34 cellular contexts compared by ENCODE assay signal in the genomic region with DNA sequence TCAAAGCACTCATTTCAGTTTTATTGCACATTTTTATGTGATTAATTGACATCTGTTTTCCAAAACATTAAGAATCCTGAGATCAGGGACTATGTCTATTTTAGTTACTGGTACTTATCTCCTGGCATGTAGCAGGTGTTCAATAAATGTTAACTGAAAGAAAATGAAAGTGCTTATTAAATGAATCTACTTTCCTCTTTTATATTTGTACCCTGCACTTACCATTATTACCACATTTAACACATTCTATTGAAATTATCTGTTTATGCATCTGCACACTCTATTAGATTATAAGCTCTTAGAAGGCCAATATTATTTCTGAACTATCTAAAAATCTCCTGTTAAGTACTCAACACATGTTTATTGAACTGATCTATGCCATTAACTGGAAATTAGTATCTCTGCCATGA.
"Had no signal": no experiment of that assay in that cellular context is flagged by ENCODE, and none has a peak within 500 bp of the region (broad histone marks: within the 10 kb centered on the region; RNA-seq: fewer than 3 reads in every experiment).

No MANE protein-coding gene starts in this region.

- H3K36me3 ChIP-seq: ascending aorta, cardiac muscle cell had no signal

- H3K4me3 ChIP-seq: ascending aorta, cardiac muscle cell had no signal

- DNase-seq: activated B cell treated with CpG ODN at 0.5 μM for 24 hours; activated CD4-positive, alpha-beta memory T cell treated with anti-CD3 and anti-CD28 coated beads for 36 hours; activated CD4-positive, alpha-beta T cell treated with anti-CD3 and anti-CD28 coated beads for 4 hours; activated CD4-positive, alpha-beta T cell treated with anti-CD3 and anti-CD28 coated beads, Interleukin-2, amount 10 ng/mL, durations not matched to agents 24 days and 14 days; activated CD4-positive, alpha-beta T cell treated with anti-CD3 and anti-CD28 coated beads, Interleukin-2, amount 50 U/mL, for 1 hour; activated CD4-positive, alpha-beta T cell treated with anti-CD3 and anti-CD28 coated beads, Interleukin-2, amount 50 U/mL, for 4 hours; activated CD4-positive, CD25-positive, alpha-beta regulatory T cell treated with anti-CD3 and anti-CD28 coated beads, Interleukin-2, amount 50 U/mL, for 72 hours; activated CD8-positive, alpha-beta memory T cell treated with anti-CD3 and anti-CD28 coated beads for 24 hours; activated CD8-positive, alpha-beta memory T cell treated with anti-CD3 and anti-CD28 coated beads, Interleukin-2, amount 10 ng/mL, durations not matched to agents 7 days and 5 days; activated CD8-positive, alpha-beta memory T cell treated with anti-CD3 and anti-CD28 coated beads, Interleukin-2, amount 50 U/mL, for 48 hours; activated CD8-positive, alpha-beta T cell treated with anti-CD3 and anti-CD28 coated beads for 36 hours; activated effector memory CD4-positive, alpha-beta T cell treated with Interleukin-2 at 50 U/mL for 16 hours; activated gamma-delta T cell; activated naive CD4-positive, alpha-beta T cell treated with anti-CD3 and anti-CD28 coated beads, Interleukin-2, amount 10 ng/mL, durations not matched to agents 7 days and 5 days; activated naive CD4-positive, alpha-beta T cell treated with Interleukin-2 at 50 U/mL for 16 hours; activated naive CD8-positive, alpha-beta T cell treated with anti-CD3 and anti-CD28 coated beads, Interleukin-2, amount 10 ng/mL, durations not matched to agents 7 days and 5 days; activated naive CD8-positive, alpha-beta T cell treated with anti-CD3 and anti-CD28 coated beads, Interleukin-2, amount 50 U/mL, for 24 hours; activated T-cell treated with anti-CD3 and anti-CD28 coated beads, Interleukin-2, amount 50 U/mL, for 24 hours; activated T-cell treated with anti-CD3 and anti-CD28 coated beads, Interleukin-2, amount 50 U/mL, for 48 hours; amygdala; anterior cingulate cortex; cerebellar nuclear complex; T-helper 2 cell; T-helper 9 cell had no signal

- H3K4me1 Mint-ChIP-seq: activated B cell treated with CpG ODN at 0.5 μM for 24 hours; activated CD4-positive, alpha-beta T cell treated with anti-CD3 and anti-CD28 coated beads, Interleukin-2, amount 10 ng/mL, durations not matched to agents 24 days and 14 days; activated CD8-positive, alpha-beta memory T cell treated with anti-CD3 and anti-CD28 coated beads, Interleukin-2, amount 10 ng/mL, durations not matched to agents 7 days and 5 days; activated naive CD4-positive, alpha-beta T cell treated with anti-CD3 and anti-CD28 coated beads, Interleukin-2, amount 10 ng/mL, durations not matched to agents 7 days and 5 days; activated naive CD4-positive, alpha-beta T cell treated with anti-CD3 and anti-CD28 coated beads, Interleukin-2, amount 50 U/mL, for 24 hours; activated naive CD8-positive, alpha-beta T cell treated with anti-CD3 and anti-CD28 coated beads, Interleukin-2, amount 10 ng/mL, durations not matched to agents 7 days and 5 days; activated naive CD8-positive, alpha-beta T cell treated with anti-CD3 and anti-CD28 coated beads, Interleukin-2, amount 50 U/mL, for 24 hours; brain; central memory CD8-positive, alpha-beta T cell had no signal

- H3K9me3 ChIP-seq: ascending aorta had no signal

- H3K36me3 Mint-ChIP-seq: activated CD4-positive, alpha-beta memory T cell treated with anti-CD3 and anti-CD28 coated beads for 36 hours; activated CD8-positive, alpha-beta memory T cell treated with anti-CD3 and anti-CD28 coated beads, Interleukin-2, amount 10 ng/mL, durations not matched to agents 7 days and 5 days; activated naive CD4-positive, alpha-beta T cell treated with anti-CD3 and anti-CD28 coated beads, Interleukin-2, amount 10 ng/mL, durations not matched to agents 7 days and 5 days; activated naive CD8-positive, alpha-beta T cell; activated naive CD8-positive, alpha-beta T cell treated with anti-CD3 and anti-CD28 coated beads, Interleukin-2, amount 10 ng/mL, durations not matched to agents 7 days and 5 days; brain had no signal

- H3K9me3 Mint-ChIP-seq: activated B cell treated with CpG ODN at 0.5 μM for 24 hours; activated CD4-positive, alpha-beta memory T cell treated with anti-CD3 and anti-CD28 coated beads for 36 hours; activated CD4-positive, alpha-beta T cell treated with anti-CD3 and anti-CD28 coated beads, Interleukin-2, amount 10 ng/mL, durations not matched to agents 24 days and 14 days; activated CD8-positive, alpha-beta T cell treated with anti-CD3 and anti-CD28 coated beads for 36 hours; activated naive CD4-positive, alpha-beta T cell treated with anti-CD3 and anti-CD28 coated beads, Interleukin-2, amount 10 ng/mL, durations not matched to agents 7 days and 5 days; activated naive CD8-positive, alpha-beta T cell treated with anti-CD3 and anti-CD28 coated beads, Interleukin-2, amount 10 ng/mL, durations not matched to agents 7 days and 5 days; activated naive CD8-positive, alpha-beta T cell treated with anti-CD3 and anti-CD28 coated beads, Interleukin-2, amount 50 U/mL, for 24 hours; activated T-helper 2 cell treated with anti-CD3 and anti-CD28 coated beads, Interferon-gamma antibody, Interleukin-2, Interleukin-4, amounts not matched to agents 10 μg/mL and 5 μg/mL and 100 μg/mL, durations not matched to agents 14 hours and 24 hours and 36 hours; central memory CD8-positive, alpha-beta T cell; T-helper 1 cell treated with Interleukin-12 subunit alpha and Interleukin-12 subunit beta and Interleukin-4 antibody, amounts not matched to agents 30 μg/mL and 1 μg/mL, for 36 hours; T-helper 2 cell treated with Interferon-gamma antibody and Interleukin-4, amounts not matched to agents 5 μg/mL and 100 μg/mL, for 36 hours had no signal

- ATAC-seq: activated CD8-positive, alpha-beta memory T cell treated with anti-CD3 and anti-CD28 coated beads, Interleukin-2, amount 10 ng/mL, durations not matched to agents 7 days and 5 days; activated CD8-positive, alpha-beta T cell treated with anti-CD3 and anti-CD28 coated beads for 36 hours; activated naive CD8-positive, alpha-beta T cell treated with anti-CD3 and anti-CD28 coated beads, Interleukin-2, amount 50 U/mL, for 24 hours had no signal

- H3K27me3 Mint-ChIP-seq: activated B cell treated with CpG ODN at 0.5 μM for 24 hours; activated CD8-positive, alpha-beta memory T cell treated with anti-CD3 and anti-CD28 coated beads, Interleukin-2, amount 10 ng/mL, durations not matched to agents 7 days and 5 days; activated naive CD4-positive, alpha-beta T cell treated with anti-CD3 and anti-CD28 coated beads, Interleukin-2, amount 10 ng/mL, durations not matched to agents 7 days and 5 days; activated naive CD8-positive, alpha-beta T cell treated with anti-CD3 and anti-CD28 coated beads, Interleukin-2, amount 50 U/mL, for 24 hours; brain had no signal

- H3K4me1 ChIP-seq: ascending aorta had no signal

- H3K27ac Mint-ChIP-seq: activated B cell treated with CpG ODN at 0.5 μM for 24 hours; activated CD4-positive, alpha-beta memory T cell treated with anti-CD3 and anti-CD28 coated beads for 36 hours; activated CD4-positive, alpha-beta T cell treated with anti-CD3 and anti-CD28 coated beads, Interleukin-2, amount 10 ng/mL, durations not matched to agents 24 days and 14 days; activated CD8-positive, alpha-beta memory T cell treated with anti-CD3 and anti-CD28 coated beads, Interleukin-2, amount 10 ng/mL, durations not matched to agents 7 days and 5 days; activated CD8-positive, alpha-beta T cell treated with anti-CD3 and anti-CD28 coated beads for 36 hours; activated naive CD4-positive, alpha-beta T cell treated with anti-CD3 and anti-CD28 coated beads, Interleukin-2, amount 10 ng/mL, durations not matched to agents 7 days and 5 days; activated naive CD4-positive, alpha-beta T cell treated with anti-CD3 and anti-CD28 coated beads, Interleukin-2, amount 50 U/mL, for 24 hours; activated naive CD8-positive, alpha-beta T cell; activated naive CD8-positive, alpha-beta T cell treated with anti-CD3 and anti-CD28 coated beads, Interleukin-2, amount 10 ng/mL, durations not matched to agents 7 days and 5 days; activated naive CD8-positive, alpha-beta T cell treated with anti-CD3 and anti-CD28 coated beads, Interleukin-2, amount 50 U/mL, for 24 hours; activated T-cell treated with anti-CD3 and anti-CD28 coated beads, Interleukin-2, amount 50 U/mL, for 24 hours; activated T-helper 2 cell treated with anti-CD3 and anti-CD28 coated beads, Interferon-gamma antibody, Interleukin-2, Interleukin-4, amounts not matched to agents 10 μg/mL and 5 μg/mL and 100 μg/mL, durations not matched to agents 14 hours and 24 hours and 36 hours; brain; T-helper 1 cell treated with Interleukin-12 subunit alpha and Interleukin-12 subunit beta and Interleukin-4 antibody, amounts not matched to agents 30 μg/mL and 1 μg/mL, for 36 hours; T-helper 2 cell treated with Interferon-gamma antibody and Interleukin-4, amounts not matched to agents 5 μg/mL and 100 μg/mL, for 36 hours had no signal

- H3K4me3 Mint-ChIP-seq: activated B cell treated with CpG ODN at 0.5 μM for 24 hours; activated CD4-positive, alpha-beta memory T cell treated with anti-CD3 and anti-CD28 coated beads for 36 hours; activated CD4-positive, alpha-beta T cell treated with anti-CD3 and anti-CD28 coated beads, Interleukin-2, amount 10 ng/mL, durations not matched to agents 24 days and 14 days; activated CD8-positive, alpha-beta memory T cell treated with anti-CD3 and anti-CD28 coated beads, Interleukin-2, amount 10 ng/mL, durations not matched to agents 7 days and 5 days; activated CD8-positive, alpha-beta T cell treated with anti-CD3 and anti-CD28 coated beads for 36 hours; activated naive CD4-positive, alpha-beta T cell treated with anti-CD3 and anti-CD28 coated beads, Interleukin-2, amount 10 ng/mL, durations not matched to agents 7 days and 5 days; activated naive CD4-positive, alpha-beta T cell treated with anti-CD3 and anti-CD28 coated beads, Interleukin-2, amount 50 U/mL, for 24 hours; activated naive CD8-positive, alpha-beta T cell; activated naive CD8-positive, alpha-beta T cell treated with anti-CD3 and anti-CD28 coated beads, Interleukin-2, amount 10 ng/mL, durations not matched to agents 7 days and 5 days; activated naive CD8-positive, alpha-beta T cell treated with anti-CD3 and anti-CD28 coated beads, Interleukin-2, amount 50 U/mL, for 24 hours; activated T-cell treated with anti-CD3 and anti-CD28 coated beads, Interleukin-2, amount 50 U/mL, for 24 hours; brain; central memory CD8-positive, alpha-beta T cell; T-helper 1 cell treated with Interleukin-12 subunit alpha and Interleukin-12 subunit beta and Interleukin-4 antibody, amounts not matched to agents 30 μg/mL and 1 μg/mL, for 36 hours; T-helper 2 cell treated with Interferon-gamma antibody and Interleukin-4, amounts not matched to agents 5 μg/mL and 100 μg/mL, for 36 hours had no signal

- H3K27ac ChIP-seq: ascending aorta, cardiac muscle cell, VCaP had no signal

- H3K27me3 ChIP-seq: ascending aorta, cardiac muscle cell had no signal
